Comparison of ENCODE assay signal across 6 cellular contexts in the genomic region with DNA sequence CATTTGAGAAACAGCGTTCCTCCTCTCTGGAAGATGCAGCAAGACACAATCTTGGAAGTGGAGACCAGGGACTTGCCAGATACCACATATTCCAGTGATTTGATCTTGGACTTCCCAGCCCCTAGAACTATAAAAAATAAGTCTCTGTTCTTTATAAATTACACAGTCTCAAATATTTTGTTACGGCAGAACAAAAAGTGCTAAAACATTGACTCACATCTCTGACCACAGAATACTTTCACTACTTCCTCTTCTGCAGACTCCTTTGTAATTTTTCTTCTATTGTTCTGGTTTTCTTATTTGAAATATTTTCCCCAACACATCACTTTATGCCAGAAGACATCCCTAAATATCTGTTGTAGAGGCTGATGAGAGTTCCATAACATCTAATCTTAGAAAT.
"Had no signal": no experiment of that assay in that cellular context is flagged by ENCODE, and none has a peak within 500 bp of the region (broad histone marks: within the 10 kb centered on the region; RNA-seq: fewer than 3 reads in every experiment).

No MANE protein-coding gene starts in this region.

- H3K4me3 ChIP-seq: colonic mucosa had no signal

- H3K36me3 ChIP-seq: colonic mucosa had no signal

- H3K27ac ChIP-seq: colonic mucosa had no signal

- H3K27me3 ChIP-seq: colonic mucosa had no signal

- H3K4me1 ChIP-seq: colonic mucosa had no signal

- DNase-seq: activated CD4-positive, alpha-beta T cell treated with anti-CD3 and anti-CD28 coated beads, Interleukin-2, amount 50 U/mL, for 1 hour; activated CD8-positive, alpha-beta memory T cell treated with anti-CD3 and anti-CD28 coated beads for 24 hours; activated naive CD4-positive, alpha-beta T cell treated with anti-CD3 and anti-CD28 coated beads, Interleukin-2, amount 10 ng/mL, durations not matched to agents 7 days and 5 days; caudate nucleus; colonic mucosa; stimulated activated CD4-positive, alpha-beta T cell treated with anti-CD3 and anti-CD28 coated beads, Interleukin-2, amount 100 ng/mL, for 24 hours had no signal

- H3K9me3 ChIP-seq: colonic mucosa had no signal
